ENCODE assay signal across 22 cellular contexts in the genomic region with DNA sequence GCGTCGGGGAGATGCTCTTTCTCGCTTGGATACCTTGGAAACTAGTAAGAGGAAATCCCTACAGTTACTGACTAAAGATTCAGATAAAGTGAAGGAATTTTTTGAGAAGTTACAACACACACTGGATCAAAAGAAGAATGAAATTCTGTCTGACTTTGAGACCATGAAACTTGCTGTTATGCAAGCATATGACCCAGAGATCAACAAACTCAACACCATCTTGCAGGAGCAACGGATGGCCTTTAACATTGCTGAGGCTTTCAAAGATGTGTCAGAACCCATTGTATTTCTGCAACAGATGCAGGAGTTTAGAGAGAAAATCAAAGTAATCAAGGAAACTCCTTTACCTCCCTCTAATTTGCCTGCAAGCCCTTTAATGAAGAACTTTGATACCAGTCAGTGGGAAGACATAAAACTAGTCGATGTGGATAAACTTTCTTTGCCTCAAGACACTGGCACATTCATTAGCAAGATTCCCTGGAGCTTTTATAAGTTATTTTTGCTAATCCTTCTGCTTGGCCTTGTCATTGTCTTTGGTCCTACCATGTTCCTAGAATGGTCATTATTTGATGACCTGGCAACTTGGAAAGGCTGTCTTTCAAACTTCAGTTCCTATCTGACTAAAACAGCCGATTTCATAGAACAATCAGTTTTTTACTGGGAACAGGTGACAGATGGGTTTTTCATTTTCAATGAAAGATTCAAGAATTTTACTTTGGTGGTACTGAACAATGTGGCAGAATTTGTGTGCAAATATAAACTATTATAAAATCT. TPM values are rescaled to one million over a fixed set of nuclear protein-coding genes. Genes with fewer than 3 reads are reported as not detected.
DNase-seq lines count a peak whose midpoint lies in the region; FAIRE-seq and TF ChIP-seq lines count a peak whose summit lies in the region.
"Had no signal": no experiment of that assay in that cellular context is flagged by ENCODE, and none has a peak within 500 bp of the region (broad histone marks: within the 10 kb centered on the region; RNA-seq: fewer than 3 reads in every experiment).

No MANE protein-coding gene starts in this region.

- H3K9me3 ChIP-seq in SK-N-MC (ENCODE audit: low read depth, low read length), result no peaks in the 10 kb centered on the region
- H3K9me3 ChIP-seq in endothelial cell of umbilical vein (replicated peaks; ENCODE audit: control insufficient read depth, insufficient read depth, low read length), result no peaks in the 10 kb centered on the region
- H3K9me3 ChIP-seq: BE2C had no signal

- H3K79me2 ChIP-seq in endothelial cell of umbilical vein (ENCODE audit: control insufficient read depth, insufficient read depth, low read length), result peaks cover 56% of the 10 kb centered on the region

- intact Hi-C loops in endothelial cell of umbilical vein (cut with micrococcal nuclease), result no loop called here

- H3K36me3 ChIP-seq in SK-N-MC (ENCODE audit: insufficient read depth, low read length) (peaks cover 82% of the 10 kb centered on the region), endothelial cell of umbilical vein (ENCODE audit: control insufficient read depth in 2 of 2, extremely low read depth in 1 of 2, insufficient read depth in 2 of 2, low read length in 2 of 2) (peaks cover 4 to 22% of the 10 kb centered on the region in 2 experiments)

- BruUV-seq in endothelial cell of umbilical vein (replicated peaks; lab: Mats Ljungman, UMichigan), result TSS peak; percentile 10

- POLR2A ChIA-PET in endothelial cell of umbilical vein (lab: Charles Lee), result interaction anchor here (0.6 to 0.9 kb wide), 2 partner anchors 15 to 58 kb away, joined by 4 read pairs; no protein-coding TSS in a partner anchor

- DNase-seq in D721Med (ENCODE audit: insufficient read length, low spot score), result no peak
- no peak for DNase-seq in SK-N-MC (ENCODE audit: low read depth, low spot score)
- DNase-seq in endothelial cell of umbilical vein (ENCODE audit: low read depth, low spot score), result no peak
- peak; percentile 11 for DNase-seq in renal cortical epithelial cell (ENCODE audit: low read depth)
- no peak for DNase-seq in KBM-7
- no peak for DNase-seq in stimulated activated naive CD4-positive, alpha-beta T cell treated with Interleukin-2 at 50 U/mL for 16 hours (lab: John Stamatoyannopoulos, UW)
- no peak for DNase-seq in COLO668 (lab: John Stamatoyannopoulos, UW; ENCODE audit: unreplicated experiment)
- DNase-seq: activated CD4-positive, alpha-beta T cell treated with anti-CD3 and anti-CD28 coated beads, Interleukin-2, amount 50 U/mL, for 4 hours; BE2C; left colon; NCI-H1436; NCI-H69; nucleus accumbens; SIG-M5; stimulated activated naive CD8-positive, alpha-beta T cell treated with anti-CD3 and anti-CD28 coated beads, Interleukin-15, Interleukin-2, amounts not matched to agents 100 U/mL and 50 U/mL, for 24 hours; T-helper 2 cell had no signal

- dilution Hi-C loops in endothelial cell of umbilical vein (cut with MboI; ENCODE audit: extremely low pct_ligation_motif_present, low sequenced_read_pairs), result no loop called here

- H3K9me1 ChIP-seq in endothelial cell of umbilical vein (replicated peaks; ENCODE audit: control insufficient read depth, extremely low read depth, insufficient read depth, low read length), result peaks cover 6% of the 10 kb centered on the region

- TF ChIP-seq POLR2A in endothelial cell of umbilical vein (IDR thresholded peaks at IDR 0.05; ENCODE audit: low read depth, low read length), result no peak

- peak; percentile 56 for FAIRE-seq in D721Med (lab: Jason Lieb, UNC)
- no peak for FAIRE-seq in endothelial cell of umbilical vein (lab: Jason Lieb, UNC)
- FAIRE-seq: frontal cortex, G401.6 had no signal

- H3K9ac ChIP-seq in SK-N-MC (ENCODE audit: insufficient read length), result no peak overlapping the region
- no peak overlapping the region for H3K9ac ChIP-seq in endothelial cell of umbilical vein (replicated peaks; ENCODE audit: extremely low read depth, insufficient read depth, low read length)

- no peak overlapping the region for H2AFZ ChIP-seq in endothelial cell of umbilical vein (ENCODE audit: low read depth, low read length)
- H2AFZ ChIP-seq: GM23338 had no signal

- H3K4me2 ChIP-seq in endothelial cell of umbilical vein (ENCODE audit: insufficient read depth, low read length), result no peak overlapping the region
- H3K4me2 ChIP-seq: GM23338 had no signal

- in situ Hi-C loops in KBM-7 (cut with MboI; ENCODE audit: low pct_unique_long_range_greater_than_20kb, low sequenced_read_pairs), result no loop called here

- TF ChIP-seq CTCF in D721Med (IDR thresholded peaks at IDR 0.05; ENCODE audit: insufficient read depth, missing control alignments) (no peak), endothelial cell of umbilical vein (IDR thresholded peaks at IDR 0.05; ENCODE audit: extremely low read depth in 1 of 2, insufficient read depth in 1 of 2, low read depth in 1 of 2, low read length in 2 of 2) (no peak)

- H3K4me1 ChIP-seq in endothelial cell of umbilical vein (ENCODE audit: control insufficient read depth, extremely low read depth, insufficient read depth, low read length), result peaks cover 8% of the 10 kb centered on the region
- H3K4me1 ChIP-seq: BE2C had no signal

- H3K4me3 ChIP-seq in SK-N-MC, result no peak overlapping the region
- no peak overlapping the region for H3K4me3 ChIP-seq in endothelial cell of umbilical vein (replicated peaks in 1 of 3; ENCODE audit: insufficient read depth in 1 of 3, low read depth in 1 of 3, low read length in 3 of 3)
- H3K4me3 ChIP-seq: coronary artery, GM23338 had no signal

- H3K27ac ChIP-seq in SK-N-MC (peak overlapping the region; percentile 4), endothelial cell of umbilical vein (ENCODE audit: insufficient read depth, low read depth, low read length) (no peak overlapping the region)
- H3K27ac ChIP-seq: coronary artery, VCaP had no signal

- H3K27me3 ChIP-seq in endothelial cell of umbilical vein (ENCODE audit: control insufficient read depth in 2 of 2, insufficient read depth in 2 of 2, low read length in 2 of 2), result no peaks in the 10 kb centered on the region
- H3K27me3 ChIP-seq: BE2C had no signal

- H4K20me1 ChIP-seq in endothelial cell of umbilical vein (replicated peaks; ENCODE audit: control insufficient read depth, extremely low read depth, insufficient read depth, low read length), result peaks cover 2% of the 10 kb centered on the region

- CTCF ChIA-PET in endothelial cell of umbilical vein (lab: Charles Lee), result interaction anchor here (3.1 kb wide), 1 partner anchor 15 kb away, joined by 14 read pairs; a partner anchor contains a TSS

TF ChIP-seq in endothelial cell of umbilical vein, 7 proteins besides CTCF, POLR2A, EP300 and RAD21:
- TF ChIP-seq FOS (IDR thresholded peaks at IDR 0.05; ENCODE audit: borderline replicate concordance, insufficient read depth, low read length) (no peak), POLR2AphosphoS5 (IDR thresholded peaks at IDR 0.05; ENCODE audit: insufficient read depth, low read depth, low read length) (no peak), GATA2 (IDR thresholded peaks at IDR 0.05; ENCODE audit: insufficient read depth, insufficient read length, low read depth, low read length) (no peak), EZH2 (IDR thresholded peaks at IDR 0.05; ENCODE audit: borderline replicate concordance, low read depth, low read length, severe bottlenecking) (no peak), MYC (IDR thresholded peaks at IDR 0.05; ENCODE audit: low read depth, low read length) (no peak), JUN (IDR thresholded peaks at IDR 0.05; ENCODE audit: borderline replicate concordance, insufficient read depth, insufficient read length, low read depth) (no peak)
- TF ChIP-seq, protein P1, sequence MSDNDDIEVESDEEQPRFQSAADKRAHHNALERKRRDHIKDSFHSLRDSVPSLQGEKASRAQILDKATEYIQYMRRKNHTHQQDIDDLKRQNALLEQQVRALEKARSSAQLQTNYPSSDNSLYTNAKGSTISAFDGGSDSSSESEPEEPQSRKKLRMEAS (IDR thresholded peaks at IDR 0.05; ENCODE audit: insufficient read depth, insufficient read length), result no peak

RNA-seq across cellular contexts. Expression of a gene that starts 2.7 kb away (rescaled TPM):
- total RNA-seq in endothelial cell of umbilical vein (0.83 and 0.86 TPM in 2 replicates), renal cortical epithelial cell (5.5 and 7.6 TPM in 2 replicates)
- 1.2 and 1.3 TPM in 2 replicates for polyA plus RNA-seq in endothelial cell of umbilical vein
- 0.97 and 1.5 TPM in 2 replicates for polyA plus RNA-seq in endothelial cell of umbilical vein (2011; cell fraction: cytosol; rRNA removed)
- 2.0 and 2.5 TPM in 2 replicates for polyA plus RNA-seq in endothelial cell of umbilical vein (2011; cell fraction: nucleus; rRNA removed)
- polyA plus RNA-seq in endothelial cell of umbilical vein (2012), result 0.46 and 1.1 TPM in 2 replicates
- 7.1 and 12.9 TPM in 2 replicates for polyA minus RNA-seq in endothelial cell of umbilical vein
- not detected for polyA minus RNA-seq in endothelial cell of umbilical vein (2011; cell fraction: cytosol; rRNA and poly(A)+ RNA removed)
- polyA minus RNA-seq in endothelial cell of umbilical vein (2011; cell fraction: nucleus; rRNA and poly(A)+ RNA removed), result 3.5 and 5.6 TPM in 2 replicates
- total RNA-seq: GM23338, HT-29 had no signal

RNA-seq across cellular contexts. Expression of a gene that starts 15.7 kb away (rescaled TPM):
- total RNA-seq in endothelial cell of umbilical vein (25.9 and 28.2 TPM in 2 replicates), renal cortical epithelial cell (26.9 and 31.3 TPM in 2 replicates)
- 11.1 and 12.5 TPM in 2 replicates for polyA plus RNA-seq in endothelial cell of umbilical vein
- polyA plus RNA-seq in endothelial cell of umbilical vein (2011; cell fraction: cytosol; rRNA removed), result 15.0 and 17.8 TPM in 2 replicates
- 24.5 and 31.1 TPM in 2 replicates for polyA plus RNA-seq in endothelial cell of umbilical vein (2011; cell fraction: nucleus; rRNA removed)
- 23.7 and 28.9 TPM in 2 replicates for polyA plus RNA-seq in endothelial cell of umbilical vein (2012)
- 20.0 and 21.7 TPM in 2 replicates for polyA minus RNA-seq in endothelial cell of umbilical vein
- polyA minus RNA-seq in endothelial cell of umbilical vein (2011; cell fraction: cytosol; rRNA and poly(A)+ RNA removed), result 5.8 TPM
- polyA minus RNA-seq in endothelial cell of umbilical vein (2011; cell fraction: nucleus; rRNA and poly(A)+ RNA removed), result 9.2 and 12.9 TPM in 2 replicates
